20 cellular contexts compared by ENCODE assay signal in the genomic region with DNA sequence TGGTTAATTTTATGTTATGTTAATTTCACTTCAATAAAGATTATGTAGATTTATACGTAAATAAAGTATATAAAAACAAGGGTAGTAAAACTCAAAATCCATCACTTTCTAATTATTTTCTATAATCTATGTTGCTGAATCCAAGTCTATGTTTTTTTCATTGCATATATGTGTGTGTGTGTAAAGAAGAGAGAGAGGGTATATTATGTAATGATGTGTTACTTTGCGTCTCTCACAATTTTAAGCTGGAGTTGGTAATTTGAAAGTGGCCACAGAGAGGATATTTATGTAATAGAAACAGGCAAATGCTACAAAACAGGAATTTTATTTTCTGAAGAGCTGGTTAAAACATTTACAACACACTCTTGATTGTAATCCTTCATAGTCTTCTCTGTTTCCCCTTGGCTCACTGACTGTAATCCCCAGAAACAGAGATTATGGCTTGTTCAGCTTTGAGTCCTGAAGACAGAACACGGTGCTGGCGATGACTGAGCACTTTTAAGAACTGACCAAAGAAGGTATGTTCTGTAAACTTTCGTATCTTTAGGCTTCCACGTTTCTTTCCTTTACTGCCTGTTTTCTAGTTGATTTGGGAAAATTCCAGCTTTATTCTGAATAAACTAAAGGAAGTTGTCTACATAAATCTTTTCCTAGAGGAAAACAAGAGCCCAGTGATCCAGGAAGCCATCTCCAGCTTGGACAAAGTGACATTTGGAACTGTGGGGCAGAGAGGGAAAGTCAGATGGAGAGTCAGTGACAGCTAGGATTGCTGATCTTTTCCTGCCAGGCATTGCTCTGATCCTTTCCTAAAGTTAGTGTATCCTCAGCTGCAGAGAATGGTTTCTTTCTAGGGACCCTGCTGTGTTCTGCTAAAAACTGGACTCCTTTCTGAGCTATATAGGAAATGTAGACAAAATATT. TPM values are rescaled to one million over a fixed set of nuclear protein-coding genes. Genes with fewer than 3 reads are reported as not detected.
DNase-seq lines count a peak whose midpoint lies in the region; ATAC-seq and TF ChIP-seq lines count a peak whose summit lies in the region.
"Had no signal": no experiment of that assay in that cellular context is flagged by ENCODE, and none has a peak within 500 bp of the region (broad histone marks: within the 10 kb centered on the region; RNA-seq: fewer than 3 reads in every experiment).

No MANE protein-coding gene starts in this region.

- TF ChIP-seq CTCF in left ventricle myocardium inferior (IDR thresholded peaks at IDR 0.05; ENCODE audit: borderline replicate concordance) (no peak), liver (IDR thresholded peaks at IDR 0.05; ENCODE audit: low read depth, low read length, missing input control) (no peak)

- intact Hi-C loops in left ventricle myocardium inferior (cut with micrococcal nuclease) (no loop called here), Right ventricle myocardium superior (cut with DNase I) (no loop called here)

- peaks cover 20 to 72% of the 10 kb centered on the region in 2 donors for H3K36me3 Mint-ChIP-seq in activated naive CD4-positive, alpha-beta T cell treated with anti-CD3 and anti-CD28 coated beads, Interleukin-2, amount 50 U/mL, for 72 hours
- peaks cover 33 to 42% of the 10 kb centered on the region in 2 donors for H3K36me3 Mint-ChIP-seq in stimulated activated naive B cell treated with anti-CD40 and anti-IgM and Interleukin-4, amounts not matched to agents 10 μg/mL and 1 μg/mL and 100 μg/mL, for 72 hours

- DNase-seq in left ventricle myocardium inferior (no peak), Right ventricle myocardium superior (no peak), AML-193 (lab: John Stamatoyannopoulos, UW) (no peak), inferior parietal cortex (ENCODE audit: extremely low spot score) (no peak)
- DNase-seq in activated naive CD4-positive, alpha-beta T cell treated with anti-CD3 and anti-CD28 coated beads, Interleukin-2, amount 50 U/mL, for 72 hours (ENCODE audit: low spot score in 2 of 2): no peak
- DNase-seq in stimulated activated naive B cell treated with anti-CD40 and anti-IgM and Interleukin-4, amounts not matched to agents 10 μg/mL and 1 μg/mL and 100 μg/mL, for 72 hours: no peak
- DNase-seq: activated naive CD8-positive, alpha-beta T cell treated with anti-CD3 and anti-CD28 coated beads, Interleukin-2, amount 10 ng/mL, durations not matched to agents 7 days and 5 days; Calu3; head of caudate nucleus; midbrain; NCI-H1436; testis had no signal

- H3K4me3 ChIP-seq in left ventricle myocardium inferior (no peak overlapping the region), liver (ENCODE audit: low read depth in 1 of 3, low read length in 3 of 3) (no peak overlapping the region)
- H3K4me3 ChIP-seq: testis had no signal

- H3K4me1 Mint-ChIP-seq in stimulated activated naive B cell treated with anti-CD40 and anti-IgM and Interleukin-4, amounts not matched to agents 10 μg/mL and 1 μg/mL and 100 μg/mL, for 72 hours: peaks cover 16 to 50% of the 10 kb centered on the region in 2 donors

- H3K27ac ChIP-seq in left ventricle myocardium inferior (replicated peaks) (peak overlapping the region; percentile 6), liver (ENCODE audit: low read depth in 1 of 2, low read length in 2 of 2) (no peak overlapping the region)
- H3K27ac ChIP-seq: testis, VCaP had no signal

- H3K27me3 ChIP-seq in left ventricle myocardium inferior (ENCODE audit: low read depth) (no peaks in the 10 kb centered on the region), liver (ENCODE audit: control insufficient read depth in 4 of 4, insufficient read depth in 4 of 4, low read length in 3 of 4) (peaks cover 0 to 4% (median 0%) of the 10 kb centered on the region in 4 donors)
- H3K27me3 ChIP-seq: testis had no signal

- H3K4me3 Mint-ChIP-seq in stimulated activated naive B cell treated with anti-CD40 and anti-IgM and Interleukin-4, amounts not matched to agents 10 μg/mL and 1 μg/mL and 100 μg/mL, for 72 hours: no peak overlapping the region
- H3K4me3 Mint-ChIP-seq: activated naive CD8-positive, alpha-beta T cell treated with anti-CD3 and anti-CD28 coated beads, Interleukin-2, amount 10 ng/mL, durations not matched to agents 7 days and 5 days had no signal

- H3K9me3 ChIP-seq in left ventricle myocardium inferior (replicated peaks) (peaks cover 18% of the 10 kb centered on the region), liver (ENCODE audit: control insufficient read depth in 4 of 4, low read length in 3 of 4) (peaks cover 0 to 3% (median 0%) of the 10 kb centered on the region in 4 donors)
- H3K9me3 ChIP-seq: testis had no signal

- H3K9me3 Mint-ChIP-seq in activated naive CD4-positive, alpha-beta T cell treated with anti-CD3 and anti-CD28 coated beads, Interleukin-2, amount 50 U/mL, for 72 hours: peaks cover 18 to 22% of the 10 kb centered on the region in 2 donors
- H3K9me3 Mint-ChIP-seq in stimulated activated naive B cell treated with anti-CD40 and anti-IgM and Interleukin-4, amounts not matched to agents 10 μg/mL and 1 μg/mL and 100 μg/mL, for 72 hours: peaks cover 4 to 5% of the 10 kb centered on the region in 2 donors

- H3K27me3 Mint-ChIP-seq in stimulated activated naive B cell treated with anti-CD40 and anti-IgM and Interleukin-4, amounts not matched to agents 10 μg/mL and 1 μg/mL and 100 μg/mL, for 72 hours: no peaks in the 10 kb centered on the region
- H3K27me3 Mint-ChIP-seq: activated naive CD8-positive, alpha-beta T cell treated with anti-CD3 and anti-CD28 coated beads, Interleukin-2, amount 10 ng/mL, durations not matched to agents 7 days and 5 days had no signal

- TF ChIP-seq RAD21 in liver (IDR thresholded peaks at IDR 0.05): no peak

- H3K9ac ChIP-seq in liver (ENCODE audit: low read depth in 1 of 2, low read length in 2 of 2): no peak overlapping the region

- H3K36me3 ChIP-seq in left ventricle myocardium inferior: peaks cover 3% of the 10 kb centered on the region
- no peaks in the 10 kb centered on the region for H3K36me3 ChIP-seq in liver (ENCODE audit: control insufficient read depth in 4 of 4, insufficient read depth in 3 of 4, low read depth in 1 of 4, low read length in 3 of 4)

- H3K27ac Mint-ChIP-seq in activated naive CD4-positive, alpha-beta T cell treated with anti-CD3 and anti-CD28 coated beads, Interleukin-2, amount 50 U/mL, for 72 hours: peak overlapping the region; percentile 44 to 78
- peak overlapping the region; percentile 37 for H3K27ac Mint-ChIP-seq in stimulated activated naive B cell treated with anti-CD40 and anti-IgM and Interleukin-4, amounts not matched to agents 10 μg/mL and 1 μg/mL and 100 μg/mL, for 72 hours
- H3K27ac Mint-ChIP-seq: activated naive CD8-positive, alpha-beta T cell treated with anti-CD3 and anti-CD28 coated beads, Interleukin-2, amount 10 ng/mL, durations not matched to agents 7 days and 5 days had no signal

- ATAC-seq in Right ventricle myocardium superior (ENCODE audit: poor library complexity): no peak
- no peak for ATAC-seq in activated naive CD4-positive, alpha-beta T cell treated with anti-CD3 and anti-CD28 coated beads, Interleukin-2, amount 50 U/mL, for 72 hours
- ATAC-seq in stimulated activated naive B cell treated with anti-CD40 and anti-IgM and Interleukin-4, amounts not matched to agents 10 μg/mL and 1 μg/mL and 100 μg/mL, for 72 hours (replicated peaks): no peak
- ATAC-seq in GM18867 (IDR thresholded peaks at IDR 0.05; ENCODE audit: unreplicated experiment): no peak
- ATAC-seq: esophagus mucosa, HCT116 had no signal

- 58% methylated on average over 6 of the region's 6 CpGs for WGBS in liver

- no peaks in the 10 kb centered on the region for H3K4me1 ChIP-seq in left ventricle myocardium inferior
- H3K4me1 ChIP-seq in liver (ENCODE audit: control insufficient read depth in 4 of 4, insufficient read depth in 4 of 4, low read length in 3 of 4): no peaks in the 10 kb centered on the region
- H3K4me1 ChIP-seq: testis had no signal

TF ChIP-seq in liver, 16 proteins besides CTCF, POLR2A, EP300 and RAD21:
- TF ChIP-seq, protein P1, sequence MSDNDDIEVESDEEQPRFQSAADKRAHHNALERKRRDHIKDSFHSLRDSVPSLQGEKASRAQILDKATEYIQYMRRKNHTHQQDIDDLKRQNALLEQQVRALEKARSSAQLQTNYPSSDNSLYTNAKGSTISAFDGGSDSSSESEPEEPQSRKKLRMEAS (IDR thresholded peaks at IDR 0.05): peak; percentile 22
- peak; percentile 44 for TF ChIP-seq NR2F2 (IDR thresholded peaks at IDR 0.05)
- no peak for TF ChIP-seq JUND (IDR thresholded peaks at IDR 0.05)

RNA-seq across cellular contexts. Expression of a gene that starts 43.5 kb away (rescaled TPM):
- total RNA-seq in left ventricle myocardium inferior: not detected
- total RNA-seq in Right ventricle myocardium superior: not detected
- total RNA-seq in activated naive CD4-positive, alpha-beta T cell treated with anti-CD3 and anti-CD28 coated beads, Interleukin-2, amount 50 U/mL, for 72 hours: not detected
- under 1 TPM in 1 of 2 donors, not detected in 1; under 0.01 TPM for total RNA-seq in liver
- polyA plus RNA-seq in liver: not detected
- total RNA-seq: activated naive CD8-positive, alpha-beta T cell treated with anti-CD3 and anti-CD28 coated beads, Interleukin-2, amount 10 ng/mL, durations not matched to agents 7 days and 5 days; Calu3; LHCN-M2 had no signal

RNA-seq across cellular contexts. Expression of a gene that starts 45.1 kb away (rescaled TPM):
- 40.2 TPM for total RNA-seq in left ventricle myocardium inferior
- 46.5 TPM for total RNA-seq in Right ventricle myocardium superior
- total RNA-seq in activated naive CD4-positive, alpha-beta T cell treated with anti-CD3 and anti-CD28 coated beads, Interleukin-2, amount 50 U/mL, for 72 hours: 100 to 1,000 TPM in 1 of 2 donors, 10 to 100 TPM in 1; 92.4 to 104 TPM
- total RNA-seq in liver: 10 to 100 TPM; 14.0 to 18.0 TPM
- 10 to 100 TPM; 20.0 to 21.8 TPM for polyA plus RNA-seq in liver

RNA-seq across cellular contexts. Expression of a gene that starts 54.6 kb away (rescaled TPM):
- total RNA-seq in left ventricle myocardium inferior (not detected), Right ventricle myocardium superior (not detected), liver (not detected)
- not detected for total RNA-seq in activated naive CD4-positive, alpha-beta T cell treated with anti-CD3 and anti-CD28 coated beads, Interleukin-2, amount 50 U/mL, for 72 hours
- polyA plus RNA-seq in liver: not detected
- total RNA-seq: activated naive CD8-positive, alpha-beta T cell treated with anti-CD3 and anti-CD28 coated beads, Interleukin-2, amount 10 ng/mL, durations not matched to agents 7 days and 5 days; Calu3; esophagus mucosa; HT-29; LHCN-M2; osteoblast; testis had no signal
